ENCODE assay signal across 8 cellular contexts in genomic region chr18:710418-711300, GRCh38. TPM values are rescaled to one million over a fixed set of nuclear protein-coding genes. Genes with fewer than 3 reads are reported as not detected.
DNase-seq lines count a peak whose midpoint lies in the region; ATAC-seq, FAIRE-seq and TF ChIP-seq lines count a peak whose summit lies in the region.

No MANE protein-coding gene starts in this region.

- intact Hi-C loops in GM12878 (cut with micrococcal nuclease; ENCODE audit: unreplicated experiment), result loop anchor here (10.0 kb wide), 1 partner anchor 86 kb away; no protein-coding TSS in a partner anchor

- TF ChIP-seq CTCF in GM12878 (IDR thresholded peaks at IDR 0.05 in 2 of 3, conservative IDR thresholded peaks at IDR 0.05 in 1 of 3; ENCODE audit: control insufficient read depth in 2 of 3, extremely low read depth in 1 of 3, insufficient read depth in 1 of 3, low read depth in 3 of 3, low read length in 3 of 3), result no peak

- POLR2A ChIA-PET in GM12878 (lab: Charles Lee), result no interaction called here

- RAD21 ChIA-PET in GM12878 (lab: Charles Lee; ENCODE audit: unreplicated experiment), result interaction anchor here (1.2 kb wide), 1 partner anchor 86 kb away, joined by 5 read pairs; no protein-coding TSS in a partner anchor

- ATAC-seq in GM12878, result no peak
- ATAC-seq in GM18873 (IDR thresholded peaks at IDR 0.05; ENCODE audit: low FRiP score, unreplicated experiment), result no peak

- TF ChIP-seq POLR2A in GM12878 (IDR thresholded peaks at IDR 0.05; ENCODE audit: low read depth, low read length), result no peak

- H3K4me1 ChIP-seq in BLaER1 (peaks cover 16% of the 10 kb centered on the region), HUES6 (ENCODE audit: control insufficient read depth, insufficient read depth, low read length) (no peaks in the 10 kb centered on the region), GM12878 (ENCODE audit: control insufficient read depth, insufficient read depth, low read length) (no peaks in the 10 kb centered on the region; the same call in 1 of the 2 replicates), muscle layer of duodenum (ENCODE audit: control insufficient read depth in 1 of 2, insufficient read depth in 2 of 2, low read length in 2 of 2) (peaks cover 5 to 6% of the 10 kb centered on the region in 2 donors)

- H3K27ac ChIP-seq in BLaER1 (no peak overlapping the region), HUES6 (ENCODE audit: low read depth, low read length) (no peak overlapping the region), GM12878 (ENCODE audit: control insufficient read depth, insufficient read depth) (no peak overlapping the region), muscle layer of duodenum (ENCODE audit: low read length) (no peak overlapping the region)

- H3K4me3 ChIP-seq in BLaER1 (peak overlapping the region; percentile 71), HUES6 (ENCODE audit: low read depth, low read length) (peak overlapping the region; percentile 74; the same call in 1 of the 2 replicates), GM12878 (no peak overlapping the region), muscle layer of duodenum (ENCODE audit: low read depth in 1 of 2, low read length in 2 of 2) (peak overlapping the region; percentile 72 to 93)

- peaks cover 17% of the 10 kb centered on the region for H3K79me2 ChIP-seq in GM12878 (ENCODE audit: control insufficient read depth, insufficient read depth, low read length)

- peak overlapping the region; percentile 62 for H2AFZ ChIP-seq in GM12878 (ENCODE audit: control insufficient read depth, low read depth, low read length)

- H4K20me1 ChIP-seq in BLaER1, result no peaks in the 10 kb centered on the region
- no peaks in the 10 kb centered on the region for H4K20me1 ChIP-seq in GM12878 (ENCODE audit: control insufficient read depth, insufficient read depth)

- TF ChIP-seq EP300 in GM12878 (IDR thresholded peaks at IDR 0.05; ENCODE audit: borderline replicate concordance in 1 of 2, control insufficient read depth in 1 of 2, low read depth in 2 of 2, low read length in 2 of 2), result no peak

- TF ChIP-seq RAD21 in GM12878 (IDR thresholded peaks at IDR 0.05; ENCODE audit: insufficient read depth, low read depth, low read length), result no peak

- no peak for DNase-seq in GM12878 (ENCODE audit: low read depth, low spot score)
- DNase-seq in NCI-H128 (lab: John Stamatoyannopoulos, UW; ENCODE audit: unreplicated experiment), result no peak
- no peak for DNase-seq in NCI-H2196 treated with DMSO at 0.1 percent for 48 hours (lab: John Stamatoyannopoulos, UW; ENCODE audit: unreplicated experiment)
- no peak for DNase-seq in NCI-H446 (lab: John Stamatoyannopoulos, UW)

- peaks cover 14% of the 10 kb centered on the region for H3K36me3 ChIP-seq in BLaER1
- H3K36me3 ChIP-seq in HUES6 (ENCODE audit: control insufficient read depth, insufficient read depth, low read length), result peaks cover 17% of the 10 kb centered on the region
- no peaks in the 10 kb centered on the region for H3K36me3 ChIP-seq in GM12878 (ENCODE audit: control insufficient read depth in 2 of 2, insufficient read depth in 2 of 2, low read length in 1 of 2)
- no peaks in the 10 kb centered on the region for H3K36me3 ChIP-seq in muscle layer of duodenum (ENCODE audit: control insufficient read depth in 1 of 2, insufficient read depth in 2 of 2, low read length in 2 of 2)

- H3K4me2 ChIP-seq in BLaER1 (peak overlapping the region; percentile 86), GM12878 (ENCODE audit: control insufficient read depth, insufficient read depth) (peak overlapping the region; percentile 87)

- in situ Hi-C loops in GM12878 (cut with MboI), result no loop called here

- H3K9ac ChIP-seq in BLaER1 (no peak overlapping the region), HUES6 (ENCODE audit: low read length) (no peak overlapping the region), GM12878 (ENCODE audit: control insufficient read depth, insufficient read depth, low read length) (peak overlapping the region; percentile 85; the same call in 1 of the 2 replicates)

- BruUV-seq in GM12878 (replicated peaks; lab: Mats Ljungman, UMichigan), result no TSS peak

- WGBS in GM12878 (ENCODE audit: insufficient coverage, insufficient replicate concordance, low lambda C conversion rate, missing lambda C conversion rate), result 65% methylated on average over 3 of the region's 3 CpGs

- SMC1A ChIA-PET in GM12878 (lab: Charles Lee; ENCODE audit: uncharacterized antibody, unreplicated experiment), result interaction anchor here (0.6 to 1.0 kb wide), 3 partner anchors 13 to 120 kb away, joined by 3 read pairs; no protein-coding TSS in a partner anchor

- peaks cover 14% of the 10 kb centered on the region for H3K9me3 ChIP-seq in BLaER1
- H3K9me3 ChIP-seq in HUES6 (ENCODE audit: control insufficient read depth, insufficient read depth, low read depth, low read length), result no peaks in the 10 kb centered on the region
- no peaks in the 10 kb centered on the region for H3K9me3 ChIP-seq in GM12878 (replicated peaks; ENCODE audit: control insufficient read depth, insufficient read depth, low read length)
- no peaks in the 10 kb centered on the region for H3K9me3 ChIP-seq in muscle layer of duodenum (ENCODE audit: control insufficient read depth in 1 of 2, low read length in 2 of 2)

- no peak for FAIRE-seq in GM12878 (lab: Jason Lieb, UNC)

- peaks cover 23% of the 10 kb centered on the region for H3K27me3 ChIP-seq in BLaER1
- no peaks in the 10 kb centered on the region for H3K27me3 ChIP-seq in HUES6 (ENCODE audit: control insufficient read depth, insufficient read depth, low read length)
- H3K27me3 ChIP-seq in GM12878 (replicated peaks in 1 of 2; ENCODE audit: control insufficient read depth in 2 of 2, insufficient read depth in 2 of 2, low read length in 1 of 2), result no peaks in the 10 kb centered on the region
- no peaks in the 10 kb centered on the region for H3K27me3 ChIP-seq in muscle layer of duodenum (ENCODE audit: low read depth, low read length)

- CTCF ChIA-PET in GM12878 (lab: Yijun Ruan, JAX), result interaction anchor here (0.8 to 2.3 kb wide), 4 partner anchors 105 to 129 kb away, joined by 3 to 14 read pairs (median 4); no protein-coding TSS in a partner anchor

TF ChIP-seq in GM12878, 131 proteins besides CTCF, POLR2A, EP300 and RAD21 (continues in another document):
- no peak for TF ChIP-seq NR2C1 (IDR thresholded peaks at IDR 0.05)
- no peak for TF ChIP-seq POLR2AphosphoS5 (IDR thresholded peaks at IDR 0.05; ENCODE audit: low read length)
- TF ChIP-seq POLR2AphosphoS2 (IDR thresholded peaks at IDR 0.05; ENCODE audit: low read depth, low read length), result no peak
- no peak for TF ChIP-seq SREBF1 (IDR thresholded peaks at IDR 0.05; ENCODE audit: low read length)
- no peak for TF ChIP-seq BMI1 (IDR thresholded peaks at IDR 0.05; ENCODE audit: borderline replicate concordance)
- no peak for TF ChIP-seq BACH1 (IDR thresholded peaks at IDR 0.05; ENCODE audit: borderline replicate concordance)
- no peak for TF ChIP-seq MXI1 (IDR thresholded peaks at IDR 0.05; ENCODE audit: low read depth, low read length)
- no peak for TF ChIP-seq SMARCA5 (IDR thresholded peaks at IDR 0.05)
- TF ChIP-seq, protein P1, sequence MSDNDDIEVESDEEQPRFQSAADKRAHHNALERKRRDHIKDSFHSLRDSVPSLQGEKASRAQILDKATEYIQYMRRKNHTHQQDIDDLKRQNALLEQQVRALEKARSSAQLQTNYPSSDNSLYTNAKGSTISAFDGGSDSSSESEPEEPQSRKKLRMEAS (IDR thresholded peaks at IDR 0.05; ENCODE audit: low read depth, low read length), result no peak
- TF ChIP-seq YY1 (IDR thresholded peaks at IDR 0.05; ENCODE audit: low read depth, low read length), result no peak

RNA-seq across cellular contexts. Expression of gene ENOSF1, which starts 1.8 kb away (rescaled TPM):
- total RNA-seq in GM12878 (2013; cell fraction: nucleolus; rRNA removed), result 0.86 and 0.88 TPM in 2 replicates
- total RNA-seq in GM12878 (2014; rRNA removed), result 26.3 and 28.9 TPM in 2 replicates
- 23.5 and 26.2 TPM in 2 replicates for total RNA-seq in GM12878 (2014; rRNA removed; fragmentation: Illumina TruSeq; extraction: Trizol)
- total RNA-seq in GM12878 (2021), result 40.0 and 43.3 TPM in 2 replicates
- polyA plus RNA-seq in GM12878 (2011; ENCODE audit: low read depth), result 21.1 TPM
- polyA plus RNA-seq in GM12878 (2011; rRNA removed), result 27.6 and 30.7 TPM in 2 replicates
- polyA plus RNA-seq in GM12878 (2011; cell fraction: cytosol; rRNA removed), result 23.2 and 23.7 TPM in 2 replicates
- polyA plus RNA-seq in GM12878 (2011; cell fraction: nucleus; rRNA removed), result 113 and 114 TPM in 2 replicates
- 25.9 and 32.1 TPM in 2 replicates for polyA plus RNA-seq in GM12878 (2012)
- 40.0 and 43.5 TPM in 2 replicates for polyA plus RNA-seq in GM12878 (2014; fragmentation: Illumina TruSeq; extraction: Trizol)
- 10 to 100 TPM; 12.5 to 13.3 TPM for polyA plus RNA-seq in GM12878 (2014; fragmentation: Nextera tagmentation; extraction: Ambion mirVana)
- polyA plus RNA-seq in GM12878 (2014; rRNA removed), result 30.4 and 31.3 TPM in 2 replicates
- 10 to 100 TPM; 41.6 to 42.3 TPM for polyA plus RNA-seq in GM12878 (2016; fragmentation: Nextera tagmentation; extraction: Ambion mirVana)
- 38.4 and 54.2 TPM in 2 replicates for polyA minus RNA-seq in GM12878 (2011; rRNA and poly(A)+ RNA removed)
- polyA minus RNA-seq in GM12878 (2011; cell fraction: cytosol; rRNA and poly(A)+ RNA removed), result 16.7 and 19.4 TPM in 2 replicates
- polyA minus RNA-seq in GM12878 (2011; cell fraction: nucleus; rRNA and poly(A)+ RNA removed), result 41.5 and 64.3 TPM in 2 replicates

RNA-seq across cellular contexts. Expression of gene TYMS, which starts 53.2 kb away (rescaled TPM):
- 16.5 and 22.8 TPM in 2 replicates for total RNA-seq in GM12878 (2013; cell fraction: nucleolus; rRNA removed)
- total RNA-seq in GM12878 (2014; rRNA removed) (65.8 and 74.4 TPM in 2 replicates), GM12878 (2014; rRNA removed; fragmentation: Illumina TruSeq; extraction: Trizol) (34.8 and 38.6 TPM in 2 replicates), GM12878 (2021) (219 and 224 TPM in 2 replicates)
- 146 TPM for polyA plus RNA-seq in GM12878 (2011; ENCODE audit: low read depth)
- polyA plus RNA-seq in GM12878 (2011; rRNA removed) (221 and 263 TPM in 2 replicates), GM12878 (2014; fragmentation: Illumina TruSeq; extraction: Trizol) (250 and 297 TPM in 2 replicates), GM12878 (2014; fragmentation: Nextera tagmentation; extraction: Ambion mirVana) (100 to 1,000 TPM; 157 to 197 TPM), GM12878 (2014; rRNA removed) (200 and 218 TPM in 2 replicates), GM12878 (2016; fragmentation: Nextera tagmentation; extraction: Ambion mirVana) (100 to 1,000 TPM; 516 to 524 TPM)
- polyA plus RNA-seq in GM12878 (2011; cell fraction: cytosol; rRNA removed), result 355 and 416 TPM in 2 replicates
- 161 and 172 TPM in 2 replicates for polyA plus RNA-seq in GM12878 (2011; cell fraction: nucleus; rRNA removed)
- polyA plus RNA-seq in GM12878 (2012), result 162 and 194 TPM in 2 replicates
- polyA minus RNA-seq in GM12878 (2011; rRNA and poly(A)+ RNA removed), result 294 and 415 TPM in 2 replicates
- polyA minus RNA-seq in GM12878 (2011; cell fraction: cytosol; rRNA and poly(A)+ RNA removed), result 127 and 151 TPM in 2 replicates
- 39.3 and 69.0 TPM in 2 replicates for polyA minus RNA-seq in GM12878 (2011; cell fraction: nucleus; rRNA and poly(A)+ RNA removed)
